7 cellular contexts compared by ENCODE assay signal in the genomic region with DNA sequence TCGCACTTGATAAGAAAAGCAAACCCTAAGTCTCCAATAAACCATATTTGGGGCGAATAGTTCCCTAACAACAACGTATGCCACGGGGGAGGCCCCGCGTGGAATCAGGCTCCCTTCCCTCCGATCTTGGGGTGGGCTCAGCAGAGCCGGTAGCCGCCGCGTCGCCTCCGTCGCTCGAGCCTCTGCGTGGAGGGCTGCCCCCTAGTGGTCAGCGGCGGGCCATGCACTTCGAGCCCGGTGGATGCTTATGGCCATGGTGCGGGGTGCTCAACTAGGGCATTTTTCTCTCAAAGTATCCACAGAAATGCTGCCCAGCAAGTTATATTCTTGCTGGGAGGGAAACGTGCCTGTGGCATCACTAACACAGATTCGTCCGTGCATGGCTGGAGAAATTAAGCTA.
A peak's percentile ranks its signal among the peaks of the same experiment; 100 is the strongest.
DNase-seq lines count a peak whose midpoint lies in the region; ATAC-seq and TF ChIP-seq lines count a peak whose summit lies in the region.
"Not testable (repeated sequence)": the region's sequence is repeated elsewhere in the genome, so short reads cannot be mapped to it uniquely, and the experiment has no call there.

No MANE protein-coding gene starts in this region.

- not testable (repeated sequence) for H3K4me2 ChIP-seq in KMS-11

- not testable (repeated sequence) for H3K4me1 ChIP-seq in KMS-11 (ENCODE audit: low read depth, poor library complexity, severe bottlenecking)

- H3K27ac ChIP-seq in KMS-11: not testable (repeated sequence)

- not testable (repeated sequence) for H4K20me1 ChIP-seq in KMS-11 (ENCODE audit: insufficient read depth)

- DNase-seq in activated CD8-positive, alpha-beta memory T cell treated with anti-CD3 and anti-CD28 coated beads for 4 hours (ENCODE audit: low read depth in 2 of 2): peak; percentile 84 to 97
- DNase-seq in central memory CD4-positive, alpha-beta T cell: peak; percentile 82
- peak; percentile 88 to 98 for DNase-seq in lower leg skin (ENCODE audit: low spot score in 2 of 2)
- peak; percentile 98 for DNase-seq in stimulated activated CD4-positive, alpha-beta T cell treated with anti-CD3 and anti-CD28 coated beads, Interleukin-2, amount 100 ng/mL, for 24 hours

- peak; percentile 57 for ATAC-seq in GM18868 (IDR thresholded peaks at IDR 0.05; ENCODE audit: unreplicated experiment)
- ATAC-seq in HG02759 (IDR thresholded peaks at IDR 0.05; ENCODE audit: unreplicated experiment): peak; percentile 62

- TF ChIP-seq CTCF in KMS-11 (conservative IDR thresholded peaks at IDR 0.05; ENCODE audit: low read depth, low read length): 0 out of 2 replicates have a peak, but pooled peaks have one; percentile 20
- TF ChIP-seq CTCF in lower leg skin (IDR thresholded peaks at IDR 0.05): not testable (repeated sequence)

- intact Hi-C loops in lower leg skin (cut with DNase I; ENCODE audit: low total_unique reads): not testable (repeated sequence)

- not testable (repeated sequence) for H3K79me2 ChIP-seq in KMS-11 (ENCODE audit: insufficient read depth, low read depth)

- not testable (repeated sequence) for H3K4me3 ChIP-seq in KMS-11 (IDR thresholded peaks at IDR 0.05; ENCODE audit: insufficient read depth, low read depth, low read length); lower leg skin (ENCODE audit: low read depth, poor library complexity, severe bottlenecking)

- H3K9ac ChIP-seq in KMS-11: not testable (repeated sequence)

- 0% methylated on average over 7 of the region's 24 CpGs; no CpG with 5 or more reads in 1 of the 2 donors for WGBS in lower leg skin, 2 donors

- not testable (repeated sequence) for TF ChIP-seq POLR2A in lower leg skin (IDR thresholded peaks at IDR 0.05)

- H3K36me3 ChIP-seq in KMS-11 (ENCODE audit: insufficient read depth): not testable (repeated sequence)

- not testable (repeated sequence) for H2AFZ ChIP-seq in KMS-11 (ENCODE audit: low read depth)

- not testable (repeated sequence) for H3K27me3 ChIP-seq in KMS-11 (ENCODE audit: insufficient read depth, low read depth)
